ENCODE assay signal across 16 cellular contexts in genomic region chr1:17612831-17613230, GRCh38.
DNase-seq lines count a peak whose midpoint lies in the region; ATAC-seq, FAIRE-seq and TF ChIP-seq lines count a peak whose summit lies in the region.
"Had no signal": no experiment of that assay in that cellular context is flagged by ENCODE, and none has a peak within 500 bp of the region (broad histone marks: within the 10 kb centered on the region; RNA-seq: fewer than 3 reads in every experiment).

No MANE protein-coding gene starts in this region.

- no peak overlapping the region for H4K8ac ChIP-seq in mesenchymal stem cell (ENCODE audit: low read length)

- no peaks in the 10 kb centered on the region for H3K9me3 ChIP-seq in DOHH2 (ENCODE audit: control insufficient read depth, insufficient read depth, low read length)
- no peaks in the 10 kb centered on the region for H3K9me3 ChIP-seq in K562 (replicated peaks; ENCODE audit: control insufficient read depth, insufficient read depth, low read depth, low read length)
- no peaks in the 10 kb centered on the region for H3K9me3 ChIP-seq in mesenchymal stem cell (ENCODE audit: control insufficient read depth, low read length)
- H3K9me3 ChIP-seq: BLaER1 treated with 17β-estradiol and CSF1 and Interleukin-3, amounts not matched to agents 10 nM and 100 nM had no signal

- H2BK15ac ChIP-seq in mesenchymal stem cell (ENCODE audit: low read depth, poor library complexity, severe bottlenecking), result no peak overlapping the region

- H3K4ac ChIP-seq in mesenchymal stem cell (ENCODE audit: low read depth in 1 of 2, low read length in 2 of 2), result no peak overlapping the region

- H3K79me2 ChIP-seq in DOHH2 (ENCODE audit: control insufficient read depth, low read length), result no peaks in the 10 kb centered on the region
- H3K79me2 ChIP-seq in K562 (ENCODE audit: control insufficient read depth, insufficient read depth, low read length), result no peaks in the 10 kb centered on the region

- H3K4me1 ChIP-seq in DOHH2 (ENCODE audit: control insufficient read depth, low read length) (no peaks in the 10 kb centered on the region), K562 (replicated peaks in 1 of 2; ENCODE audit: control insufficient read depth in 2 of 2, insufficient read depth in 2 of 2, low read length in 2 of 2) (no peaks in the 10 kb centered on the region; a peak in 1 of 5 replicates), mesenchymal stem cell (ENCODE audit: control insufficient read depth, insufficient read depth, low read depth, low read length) (peaks cover 10% of the 10 kb centered on the region)

- no TSS peak for BruUV-seq in K562 (replicated peaks; lab: Mats Ljungman, UMichigan)

- no peak overlapping the region for H4K91ac ChIP-seq in mesenchymal stem cell (ENCODE audit: low read length)

- H3K79me1 ChIP-seq in mesenchymal stem cell (replicated peaks; ENCODE audit: low read length, poor library complexity, severe bottlenecking), result no peaks in the 10 kb centered on the region

- no peak overlapping the region for H3K18ac ChIP-seq in mesenchymal stem cell (ENCODE audit: low read depth in 1 of 2, low read length in 2 of 2)

- H2AK5ac ChIP-seq in mesenchymal stem cell (ENCODE audit: low read length, severe bottlenecking), result peak overlapping the region; percentile 29

- no peak overlapping the region for H2AFZ ChIP-seq in K562 (ENCODE audit: low read depth, low read length)
- H2AFZ ChIP-seq in mesenchymal stem cell (ENCODE audit: low read depth, low read length), result no peak overlapping the region

- ATAC-seq in K562 (peak; percentile 59), GM21825 (IDR thresholded peaks at IDR 0.05; ENCODE audit: unreplicated experiment) (no peak)

- no peak overlapping the region for H2BK5ac ChIP-seq in mesenchymal stem cell (ENCODE audit: low read depth, low read length, poor library complexity, severe bottlenecking)

- 1% methylated on average over 9 of the region's 10 CpGs for WGBS in K562 (ENCODE audit: insufficient coverage, low coverage, missing lambda C conversion rate)
- 92% methylated on average over 10 of the region's 10 CpGs for WGBS in mesenchymal stem cell

- no peaks in the 10 kb centered on the region for H3K36me3 ChIP-seq in DOHH2 (ENCODE audit: control insufficient read depth, low read length)
- H3K36me3 ChIP-seq in H7 (replicated peaks; ENCODE audit: control insufficient read depth, insufficient read depth, low read length), result peaks cover 13% of the 10 kb centered on the region
- no peaks in the 10 kb centered on the region for H3K36me3 ChIP-seq in K562 (ENCODE audit: control insufficient read depth, insufficient read depth, low read length)
- H3K36me3 ChIP-seq in mesenchymal stem cell (ENCODE audit: control insufficient read depth in 1 of 2, insufficient read depth in 2 of 2, low read depth in 1 of 2, low read length in 2 of 2), result peaks cover 33 to 40% of the 10 kb centered on the region in 2 experiments

- H2BK12ac ChIP-seq in mesenchymal stem cell (ENCODE audit: low read length in 2 of 2), result no peak overlapping the region

- no peak for TF ChIP-seq RAD21 in K562 (CRISPR knock-in tag; conservative IDR thresholded peaks at IDR 0.05 in 1 of 2, IDR thresholded peaks at IDR 0.05 in 1 of 2)

- no peak overlapping the region for H3K9ac ChIP-seq in K562 (ENCODE audit: insufficient read depth in 1 of 2, low read depth in 2 of 2, low read length in 2 of 2)
- no peak overlapping the region for H3K9ac ChIP-seq in mesenchymal stem cell (ENCODE audit: low read length)

- DNase-seq in H7, result peak; percentile 75
- DNase-seq in K562 (ENCODE audit: extremely low read depth in 1 of 4, low spot score in 3 of 4), result peak in 1 of 4 experiments; percentile 11
- DNase-seq in mesenchymal stem cell, result no peak
- no peak for DNase-seq in effector CD4-positive, alpha-beta T cell
- no peak for DNase-seq in activated CD8-positive, alpha-beta memory T cell treated with anti-CD3 and anti-CD28 coated beads for 24 hours
- no peak for DNase-seq in inferior parietal cortex (ENCODE audit: extremely low spot score)
- DNase-seq: ACHN; CD4-positive, CD25-positive, alpha-beta regulatory T cell; EL; GDM1; IMR-90 had no signal

- H3K9me2 ChIP-seq in DOHH2 (replicated peaks; ENCODE audit: control insufficient read depth, low read length), result no peaks in the 10 kb centered on the region

- TF ChIP-seq CTCF in DOHH2 (IDR thresholded peaks at IDR 0.05; ENCODE audit: low read depth, low read length, poor library complexity, severe bottlenecking) (peak; percentile 14), K562 (IDR thresholded peaks at IDR 0.05 in 2 of 3, conservative IDR thresholded peaks at IDR 0.05 in 1 of 3; ENCODE audit: insufficient read depth in 2 of 3, low read depth in 1 of 3, low read length in 3 of 3) (peak in 2 of 3 experiments; percentile 17 to 23; a peak in 1 of 6 replicates)

- FAIRE-seq in K562 (lab: Jason Lieb, UNC), result peak; percentile 62
- FAIRE-seq: GM12892, GM19239 had no signal

- H3K27me3 ChIP-seq in DOHH2 (ENCODE audit: control insufficient read depth, low read length) (no peaks in the 10 kb centered on the region; the same call in 1 of the 2 replicates), H7 (ENCODE audit: control insufficient read depth, insufficient read depth, low read length) (no peaks in the 10 kb centered on the region), K562 (ENCODE audit: control insufficient read depth in 2 of 2, insufficient read depth in 2 of 2, low read length in 2 of 2) (peaks cover 25 to 76% of the 10 kb centered on the region in 2 experiments; a peak in 4 of 5 replicates), mesenchymal stem cell (ENCODE audit: control insufficient read depth in 1 of 2, insufficient read depth in 1 of 2, low read length in 2 of 2) (no peaks in the 10 kb centered on the region)
- H3K27me3 ChIP-seq: BLaER1 treated with 17β-estradiol and CSF1 and Interleukin-3, amounts not matched to agents 10 nM and 100 nM had no signal

- no peak overlapping the region for H3K14ac ChIP-seq in mesenchymal stem cell (ENCODE audit: low read length in 2 of 2)

- POLR2A ChIA-PET in K562 (lab: Yijun Ruan, JAX), result interaction anchor here (1.9 kb wide), 1 partner anchor 19 kb away, joined by 5 read pairs; no protein-coding TSS in a partner anchor

- no peak for TF ChIP-seq EP300 in K562 (IDR thresholded peaks at IDR 0.05; ENCODE audit: low read length)

- H3K4me3 ChIP-seq in DOHH2 (ENCODE audit: low read length) (no peak overlapping the region), H7 (ENCODE audit: insufficient read depth, low read depth, low read length) (no peak overlapping the region), K562 (no peak overlapping the region), mesenchymal stem cell (ENCODE audit: insufficient read depth in 1 of 2, low read depth in 1 of 2, low read length in 2 of 2) (no peak overlapping the region)
- H3K4me3 ChIP-seq: BLaER1 treated with 17β-estradiol and CSF1 and Interleukin-3, amounts not matched to agents 10 nM and 100 nM had no signal

- TF ChIP-seq POLR2A in K562 (conservative IDR thresholded peaks at IDR 0.05), result no peak

- no peaks in the 10 kb centered on the region for H3F3A ChIP-seq in DOHH2 (ENCODE audit: control insufficient read depth, insufficient read depth)

- H3K27ac ChIP-seq in DOHH2 (ENCODE audit: low read depth, low read length), result no peak overlapping the region
- H3K27ac ChIP-seq in K562 (ENCODE audit: extremely low read depth, low read depth, low read length), result no peak overlapping the region
- no peak overlapping the region for H3K27ac ChIP-seq in mesenchymal stem cell (ENCODE audit: low read length, poor library complexity, severe bottlenecking)

- no peak overlapping the region for H2BK120ac ChIP-seq in mesenchymal stem cell (ENCODE audit: low read depth, low read length)

- CTCF ChIA-PET in K562 (lab: Yijun Ruan, JAX; ENCODE audit: low intra/inter-chr PET ratio), result no interaction called here

- intact Hi-C loops in K562 (cut with micrococcal nuclease), result no loop called here

- H3K23ac ChIP-seq in mesenchymal stem cell (ENCODE audit: low read length in 2 of 2), result no peak overlapping the region

- no peak overlapping the region for H3K4me2 ChIP-seq in DOHH2 (ENCODE audit: low read length)
- H3K4me2 ChIP-seq in K562 (ENCODE audit: insufficient read depth, low read length), result no peak overlapping the region
- no peak overlapping the region for H3K4me2 ChIP-seq in mesenchymal stem cell (ENCODE audit: low read length, poor library complexity, severe bottlenecking)

- in situ Hi-C loops in K562 (cut with MboI), result no loop called here

- no peaks in the 10 kb centered on the region for H3K9me1 ChIP-seq in K562 (ENCODE audit: control insufficient read depth, insufficient read depth, low read length)

- H4K20me1 ChIP-seq in DOHH2 (ENCODE audit: control insufficient read depth, insufficient read depth, low read depth, low read length) (no peaks in the 10 kb centered on the region), K562 (replicated peaks; ENCODE audit: control insufficient read depth, insufficient read depth, low read length) (peaks cover 30% of the 10 kb centered on the region)
- H4K20me1 ChIP-seq: BLaER1 treated with 17β-estradiol and CSF1 and Interleukin-3, amounts not matched to agents 10 nM and 100 nM had no signal

TF ChIP-seq in K562, 482 proteins besides CTCF, POLR2A, EP300 and RAD21:
- TF ChIP-seq KLF10 (CRISPR knock-in tag; IDR thresholded peaks at IDR 0.05), result no peak
- TF ChIP-seq RBM34 (IDR thresholded peaks at IDR 0.05; ENCODE audit: borderline replicate concordance, insufficient read depth, low read length), result no peak
- no peak for TF ChIP-seq NFATC3 (IDR thresholded peaks at IDR 0.05)
- no peak for TF ChIP-seq HDAC6 (IDR thresholded peaks at IDR 0.05; ENCODE audit: low read depth, low read length)
- no peak for TF ChIP-seq CSDE1 (IDR thresholded peaks at IDR 0.05)
TF ChIP-seq in K562: peak in this region for 0.
